18 cellular contexts compared by ENCODE assay signal in genomic region chr21:45869121-45870007, GRCh38.
A peak's percentile ranks its signal among the peaks of the same experiment; 100 is the strongest.
DNase-seq lines count a peak whose midpoint lies in the region; ATAC-seq and TF ChIP-seq lines count a peak whose summit lies in the region.
"Had no signal": no experiment of that assay in that cellular context is flagged by ENCODE, and none has a peak within 500 bp of the region (broad histone marks: within the 10 kb centered on the region; RNA-seq: fewer than 3 reads in every experiment).

No MANE protein-coding gene starts in this region.

- H3K36me3 ChIP-seq in MG63 (no peaks in the 10 kb centered on the region), endodermal cell (ENCODE audit: control insufficient read depth, insufficient read depth, low read length) (no peaks in the 10 kb centered on the region), osteoblast (ENCODE audit: insufficient read depth, low read length) (no peaks in the 10 kb centered on the region), prostate gland (no peaks in the 10 kb centered on the region), right atrium auricular region (no peaks in the 10 kb centered on the region)

- H3K27me3 ChIP-seq in MG63 (no peaks in the 10 kb centered on the region), endodermal cell (ENCODE audit: control insufficient read depth, insufficient read depth, low read length, poor library complexity, severe bottlenecking) (no peaks in the 10 kb centered on the region), osteoblast (ENCODE audit: insufficient read depth, low read length) (peaks cover 3% of the 10 kb centered on the region), prostate gland (replicated peaks; ENCODE audit: insufficient read depth) (no peaks in the 10 kb centered on the region), right atrium auricular region (no peaks in the 10 kb centered on the region)

- H3K4me3 ChIP-seq in MG63, result no peak overlapping the region
- no peak overlapping the region for H3K4me3 ChIP-seq in endodermal cell (ENCODE audit: low read length)
- no peak overlapping the region for H3K4me3 ChIP-seq in osteoblast (ENCODE audit: insufficient read depth, low read length)
- no peak overlapping the region for H3K4me3 ChIP-seq in prostate gland
- H3K4me3 ChIP-seq in right atrium auricular region, result no peak overlapping the region
- H3K4me3 ChIP-seq: psoas muscle had no signal

- intact Hi-C loops in prostate gland (cut with DNase I), result no loop called here

- 86 to 87% methylated on average over 6 to 24 of the region's 24 CpGs for WGBS in endodermal cell (ENCODE audit: insufficient coverage in 1 of 2, insufficient read length in 1 of 2), 2 experiments
- 76% methylated on average over 23 of the region's 24 CpGs for WGBS in prostate gland

- TF ChIP-seq CTCF in endodermal cell (conservative IDR thresholded peaks at IDR 0.05) (no peak), osteoblast (IDR thresholded peaks at IDR 0.05; ENCODE audit: extremely low read depth, low read depth, low read length) (no peak), omental fat pad (IDR thresholded peaks at IDR 0.05) (no peak), prostate gland (IDR thresholded peaks at IDR 0.05) (no peak), right atrium auricular region (IDR thresholded peaks at IDR 0.05) (no peak)

- H3K79me2 ChIP-seq in osteoblast (ENCODE audit: insufficient read depth, low read length), result no peaks in the 10 kb centered on the region

- POLR2A ChIA-PET in activated CD4-positive, alpha-beta T cell treated with anti-CD3 and anti-CD28 coated beads, Interleukin-2, amount 10 ng/mL, durations not matched to agents 7 days and 5 days (lab: Charles Lee), result no interaction called here

- H3K4me2 ChIP-seq in osteoblast (ENCODE audit: insufficient read depth, low read length), result no peak overlapping the region
- H3K4me2 ChIP-seq: KMS-11 had no signal

- DNase-seq in D341Med (ENCODE audit: low spot score) (peak; percentile 68), MG63 (peak; percentile 68), endodermal cell (peak; percentile 35), osteoblast (ENCODE audit: insufficient read length, low spot score, missing footprints) (peak; percentile 97), omental fat pad (ENCODE audit: low spot score) (no peak), prostate gland (ENCODE audit: low spot score) (no peak), right atrium auricular region (ENCODE audit: low spot score) (no peak)
- DNase-seq in activated CD4-positive, alpha-beta T cell treated with anti-CD3 and anti-CD28 coated beads, Interleukin-2, amount 10 ng/mL, durations not matched to agents 7 days and 5 days, result no peak
- DNase-seq: activated CD4-positive, alpha-beta memory T cell treated with anti-CD3 and anti-CD28 coated beads for 36 hours; C1 segment of cervical spinal cord; DND-41; kidney glomerular epithelial cell; NCI-H187; NCI-H526 treated with DMSO at 0.1 percent for 48 hours had no signal

- H3K4me1 ChIP-seq in endodermal cell (ENCODE audit: control insufficient read depth, insufficient read depth, low read length) (no peaks in the 10 kb centered on the region), osteoblast (ENCODE audit: insufficient read depth, low read length) (peaks cover 36% of the 10 kb centered on the region), prostate gland (replicated peaks) (no peaks in the 10 kb centered on the region), right atrium auricular region (no peaks in the 10 kb centered on the region)
- H3K4me1 ChIP-seq: psoas muscle had no signal

- H3K27me3 Mint-ChIP-seq in endodermal cell (ENCODE audit: insufficient read depth), result no peaks in the 10 kb centered on the region
- H3K27me3 Mint-ChIP-seq in activated CD4-positive, alpha-beta T cell treated with anti-CD3 and anti-CD28 coated beads, Interleukin-2, amount 10 ng/mL, durations not matched to agents 7 days and 5 days, result no peaks in the 10 kb centered on the region
- H3K27me3 Mint-ChIP-seq: activated CD4-positive, alpha-beta memory T cell treated with anti-CD3 and anti-CD28 coated beads for 36 hours had no signal

- no peaks in the 10 kb centered on the region for H3K9me3 Mint-ChIP-seq in endodermal cell
- no peaks in the 10 kb centered on the region for H3K9me3 Mint-ChIP-seq in activated CD4-positive, alpha-beta T cell treated with anti-CD3 and anti-CD28 coated beads, Interleukin-2, amount 10 ng/mL, durations not matched to agents 7 days and 5 days
- H3K9me3 Mint-ChIP-seq: activated CD4-positive, alpha-beta memory T cell treated with anti-CD3 and anti-CD28 coated beads for 36 hours; brain had no signal

- no peak for ATAC-seq in omental fat pad (ENCODE audit: low FRiP score)
- ATAC-seq: psoas muscle had no signal

- no peaks in the 10 kb centered on the region for H4K20me1 ChIP-seq in osteoblast (ENCODE audit: insufficient read depth, low read length)

- H3K9ac ChIP-seq in endodermal cell (ENCODE audit: extremely low read depth, low read length, poor library complexity, severe bottlenecking), result no peak overlapping the region
- H3K9ac ChIP-seq: KMS-11 had no signal

- H3K9me3 ChIP-seq in MG63 (no peaks in the 10 kb centered on the region), endodermal cell (ENCODE audit: control insufficient read depth, low read length) (no peaks in the 10 kb centered on the region), osteoblast (ENCODE audit: low read depth, low read length) (no peaks in the 10 kb centered on the region), prostate gland (no peaks in the 10 kb centered on the region), right atrium auricular region (no peaks in the 10 kb centered on the region)
- H3K9me3 ChIP-seq: psoas muscle had no signal

- H3K4me3 Mint-ChIP-seq in endodermal cell, result no peak overlapping the region
- no peak overlapping the region for H3K4me3 Mint-ChIP-seq in activated CD4-positive, alpha-beta T cell treated with anti-CD3 and anti-CD28 coated beads, Interleukin-2, amount 10 ng/mL, durations not matched to agents 7 days and 5 days
- H3K4me3 Mint-ChIP-seq: activated CD4-positive, alpha-beta memory T cell treated with anti-CD3 and anti-CD28 coated beads for 36 hours; brain had no signal

- H3K27ac ChIP-seq in endodermal cell (ENCODE audit: low read depth, low read length), result no peak overlapping the region
- H3K27ac ChIP-seq in osteoblast (ENCODE audit: low read depth, low read length), result no peak overlapping the region
- no peak overlapping the region for H3K27ac ChIP-seq in prostate gland
- no peak overlapping the region for H3K27ac ChIP-seq in right atrium auricular region
- H3K27ac ChIP-seq: KMS-11, psoas muscle, RWPE1 had no signal

- TF ChIP-seq POLR2A in prostate gland (IDR thresholded peaks at IDR 0.05), result no peak

- no peak overlapping the region for H3K27ac Mint-ChIP-seq in endodermal cell
- no peak overlapping the region for H3K27ac Mint-ChIP-seq in activated CD4-positive, alpha-beta T cell treated with anti-CD3 and anti-CD28 coated beads, Interleukin-2, amount 10 ng/mL, durations not matched to agents 7 days and 5 days
- H3K27ac Mint-ChIP-seq: activated CD4-positive, alpha-beta memory T cell treated with anti-CD3 and anti-CD28 coated beads for 36 hours; brain had no signal

- H2AFZ ChIP-seq in osteoblast (ENCODE audit: low read length), result no peak overlapping the region

- H3K4me1 Mint-ChIP-seq in endodermal cell, result no peaks in the 10 kb centered on the region
- peaks cover 1% of the 10 kb centered on the region for H3K4me1 Mint-ChIP-seq in activated CD4-positive, alpha-beta T cell treated with anti-CD3 and anti-CD28 coated beads, Interleukin-2, amount 10 ng/mL, durations not matched to agents 7 days and 5 days

- no peaks in the 10 kb centered on the region for H3K36me3 Mint-ChIP-seq in endodermal cell (ENCODE audit: low read depth)
- H3K36me3 Mint-ChIP-seq in activated CD4-positive, alpha-beta T cell treated with anti-CD3 and anti-CD28 coated beads, Interleukin-2, amount 10 ng/mL, durations not matched to agents 7 days and 5 days (ENCODE audit: low read depth), result no peaks in the 10 kb centered on the region
- H3K36me3 Mint-ChIP-seq: activated CD4-positive, alpha-beta memory T cell treated with anti-CD3 and anti-CD28 coated beads for 36 hours; brain had no signal

- CTCF ChIA-PET in activated CD4-positive, alpha-beta T cell treated with anti-CD3 and anti-CD28 coated beads, Interleukin-2, amount 10 ng/mL, durations not matched to agents 7 days and 5 days (lab: Charles Lee), result interaction anchor here (0.5 to 0.7 kb wide), 2 partner anchors 54 to 357 kb away, joined by 3 read pairs; no protein-coding TSS in a partner anchor

Comparison
In these comparisons a context has a peak if more than half of its experiments do, and no peak if none do; other contexts are left out.
1. DNase-seq: peak in D341Med (single experiment), MG63 (single experiment), endodermal cell (single experiment) and osteoblast (single experiment); none in omental fat pad (single experiment), prostate gland (single experiment), activated CD4-positive, alpha-beta T cell treated with anti-CD3 and anti-CD28 coated beads, Interleukin-2, amount 10 ng/mL, durations not matched to agents 7 days and 5 days (single experiment) and right atrium auricular region (single experiment).